1 cellular context compared by ENCODE assay signal in the genomic region with DNA sequence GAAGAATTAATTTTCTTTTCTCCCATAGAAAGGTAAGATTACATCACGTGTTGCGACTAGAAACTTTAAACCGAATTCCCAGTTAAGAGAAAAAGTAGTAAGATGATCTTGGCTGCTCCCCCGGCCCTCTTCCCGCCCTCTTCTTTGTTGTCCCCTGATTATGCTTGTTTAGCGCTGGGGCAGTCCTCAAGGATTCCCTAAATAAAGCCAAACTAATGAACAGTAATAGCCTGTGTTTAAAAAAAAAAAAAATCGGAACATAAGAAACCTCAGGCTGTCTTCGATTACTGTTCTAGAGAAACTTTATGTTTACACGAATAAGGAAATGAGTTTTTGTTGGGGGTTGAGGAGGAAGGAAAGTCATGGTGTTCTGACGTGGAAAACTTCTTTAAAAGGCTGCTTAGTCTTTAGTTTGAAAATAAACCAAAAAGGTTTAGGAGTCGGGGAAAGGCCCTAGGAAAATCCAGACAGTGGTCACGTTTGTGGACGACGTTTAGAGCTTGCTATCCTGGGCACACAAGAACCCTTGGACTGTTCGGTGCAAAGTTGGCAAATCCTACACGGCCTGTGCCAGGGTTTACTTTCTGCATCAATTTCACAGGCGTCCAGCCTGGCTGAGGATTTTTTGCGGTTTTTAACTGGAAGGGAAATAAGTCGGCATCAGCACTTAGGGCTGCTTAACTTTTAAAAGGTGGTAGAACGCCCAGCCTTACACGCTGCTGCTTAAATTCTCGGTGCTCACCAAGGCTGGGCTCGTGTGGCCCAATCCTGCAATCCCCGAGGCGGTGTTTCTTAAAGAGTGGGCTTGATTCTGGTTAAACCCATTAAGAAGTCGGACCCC.
TF ChIP-seq lines count a peak whose summit lies in the region.

No MANE protein-coding gene starts in this region.

TF ChIP-seq in HepG2, 621 proteins besides CTCF, POLR2A, EP300 and RAD21 (continued from another document and continues in another):
- TF ChIP-seq ZSCAN29 (CRISPR knock-in tag; conservative IDR thresholded peaks at IDR 0.05): no peak
- TF ChIP-seq HNF1B (CRISPR knock-in tag; IDR thresholded peaks at IDR 0.05): no peak
- TF ChIP-seq, protein P1, sequence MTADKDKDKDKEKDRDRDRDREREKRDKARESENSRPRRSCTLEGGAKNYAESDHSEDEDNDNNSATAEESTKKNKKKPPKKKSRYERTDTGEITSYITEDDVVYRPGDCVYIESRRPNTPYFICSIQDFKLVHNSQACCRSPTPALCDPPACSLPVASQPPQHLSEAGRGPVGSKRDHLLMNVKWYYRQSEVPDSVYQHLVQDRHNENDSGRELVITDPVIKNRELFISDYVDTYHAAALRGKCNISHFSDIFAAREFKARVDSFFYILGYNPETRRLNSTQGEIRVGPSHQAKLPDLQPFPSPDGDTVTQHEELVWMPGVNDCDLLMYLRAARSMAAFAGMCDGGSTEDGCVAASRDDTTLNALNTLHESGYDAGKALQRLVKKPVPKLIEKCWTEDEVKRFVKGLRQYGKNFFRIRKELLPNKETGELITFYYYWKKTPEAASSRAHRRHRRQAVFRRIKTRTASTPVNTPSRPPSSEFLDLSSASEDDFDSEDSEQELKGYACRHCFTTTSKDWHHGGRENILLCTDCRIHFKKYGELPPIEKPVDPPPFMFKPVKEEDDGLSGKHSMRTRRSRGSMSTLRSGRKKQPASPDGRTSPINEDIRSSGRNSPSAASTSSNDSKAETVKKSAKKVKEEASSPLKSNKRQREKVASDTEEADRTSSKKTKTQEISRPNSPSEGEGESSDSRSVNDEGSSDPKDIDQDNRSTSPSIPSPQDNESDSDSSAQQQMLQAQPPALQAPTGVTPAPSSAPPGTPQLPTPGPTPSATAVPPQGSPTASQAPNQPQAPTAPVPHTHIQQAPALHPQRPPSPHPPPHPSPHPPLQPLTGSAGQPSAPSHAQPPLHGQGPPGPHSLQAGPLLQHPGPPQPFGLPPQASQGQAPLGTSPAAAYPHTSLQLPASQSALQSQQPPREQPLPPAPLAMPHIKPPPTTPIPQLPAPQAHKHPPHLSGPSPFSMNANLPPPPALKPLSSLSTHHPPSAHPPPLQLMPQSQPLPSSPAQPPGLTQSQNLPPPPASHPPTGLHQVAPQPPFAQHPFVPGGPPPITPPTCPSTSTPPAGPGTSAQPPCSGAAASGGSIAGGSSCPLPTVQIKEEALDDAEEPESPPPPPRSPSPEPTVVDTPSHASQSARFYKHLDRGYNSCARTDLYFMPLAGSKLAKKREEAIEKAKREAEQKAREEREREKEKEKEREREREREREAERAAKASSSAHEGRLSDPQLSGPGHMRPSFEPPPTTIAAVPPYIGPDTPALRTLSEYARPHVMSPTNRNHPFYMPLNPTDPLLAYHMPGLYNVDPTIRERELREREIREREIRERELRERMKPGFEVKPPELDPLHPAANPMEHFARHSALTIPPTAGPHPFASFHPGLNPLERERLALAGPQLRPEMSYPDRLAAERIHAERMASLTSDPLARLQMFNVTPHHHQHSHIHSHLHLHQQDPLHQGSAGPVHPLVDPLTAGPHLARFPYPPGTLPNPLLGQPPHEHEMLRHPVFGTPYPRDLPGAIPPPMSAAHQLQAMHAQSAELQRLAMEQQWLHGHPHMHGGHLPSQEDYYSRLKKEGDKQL (CRISPR knock-in tag; IDR thresholded peaks at IDR 0.05; ENCODE audit: low read depth): no peak
- 0 out of 2 replicates have a peak, but pooled peaks have one; percentile 22 for TF ChIP-seq ZNF605 (CRISPR knock-in tag; IDR thresholded peaks at IDR 0.05)
- TF ChIP-seq MXI1 (IDR thresholded peaks at IDR 0.05; ENCODE audit: borderline replicate concordance, low read depth, low read length): no peak
- no peak for TF ChIP-seq POLR2AphosphoS5 (IDR thresholded peaks at IDR 0.05; ENCODE audit: low read depth, low read length)
- TF ChIP-seq ZNF33A (CRISPR knock-in tag; IDR thresholded peaks at IDR 0.05; ENCODE audit: borderline replicate concordance): 0 out of 2 replicates have a peak, but pooled peaks have one; percentile 48
- TF ChIP-seq ZNF557 (CRISPR knock-in tag; IDR thresholded peaks at IDR 0.05): no peak
- TF ChIP-seq FOXJ3 (CRISPR knock-in tag; IDR thresholded peaks at IDR 0.05; ENCODE audit: borderline replicate concordance): no peak
- TF ChIP-seq ZNF660 (CRISPR knock-in tag; IDR thresholded peaks at IDR 0.05; ENCODE audit: borderline replicate concordance, low read depth): no peak
- TF ChIP-seq IKZF1 (IDR thresholded peaks at IDR 0.05): no peak
- no peak for TF ChIP-seq RARA (CRISPR knock-in tag; IDR thresholded peaks at IDR 0.05)
- 0 out of 2 replicates have a peak, but pooled peaks have one; percentile 17 for TF ChIP-seq DRAP1 (CRISPR knock-in tag; IDR thresholded peaks at IDR 0.05)
- TF ChIP-seq CREM (IDR thresholded peaks at IDR 0.05): peak; percentile 15; the same call in 1 of the 2 replicates
- no peak for TF ChIP-seq CREM (CRISPR knock-in tag; IDR thresholded peaks at IDR 0.05)
- peak; percentile 35 to 47; a peak in 2 of 4 replicates for TF ChIP-seq MAFK (conservative IDR thresholded peaks at IDR 0.05 in 1 of 2, IDR thresholded peaks at IDR 0.05 in 1 of 2; ENCODE audit: low read length in 2 of 2)
- TF ChIP-seq DMAP1 (CRISPR knock-in tag; IDR thresholded peaks at IDR 0.05): no peak
- TF ChIP-seq, protein P2, sequence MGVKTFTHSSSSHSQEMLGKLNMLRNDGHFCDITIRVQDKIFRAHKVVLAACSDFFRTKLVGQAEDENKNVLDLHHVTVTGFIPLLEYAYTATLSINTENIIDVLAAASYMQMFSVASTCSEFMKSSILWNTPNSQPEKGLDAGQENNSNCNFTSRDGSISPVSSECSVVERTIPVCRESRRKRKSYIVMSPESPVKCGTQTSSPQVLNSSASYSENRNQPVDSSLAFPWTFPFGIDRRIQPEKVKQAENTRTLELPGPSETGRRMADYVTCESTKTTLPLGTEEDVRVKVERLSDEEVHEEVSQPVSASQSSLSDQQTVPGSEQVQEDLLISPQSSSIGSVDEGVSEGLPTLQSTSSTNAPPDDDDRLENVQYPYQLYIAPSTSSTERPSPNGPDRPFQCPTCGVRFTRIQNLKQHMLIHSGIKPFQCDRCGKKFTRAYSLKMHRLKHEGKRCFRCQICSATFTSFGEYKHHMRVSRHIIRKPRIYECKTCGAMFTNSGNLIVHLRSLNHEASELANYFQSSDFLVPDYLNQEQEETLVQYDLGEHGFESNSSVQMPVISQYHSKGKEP (CRISPR knock-in tag; IDR thresholded peaks at IDR 0.05): no peak
- TF ChIP-seq, protein P3, sequence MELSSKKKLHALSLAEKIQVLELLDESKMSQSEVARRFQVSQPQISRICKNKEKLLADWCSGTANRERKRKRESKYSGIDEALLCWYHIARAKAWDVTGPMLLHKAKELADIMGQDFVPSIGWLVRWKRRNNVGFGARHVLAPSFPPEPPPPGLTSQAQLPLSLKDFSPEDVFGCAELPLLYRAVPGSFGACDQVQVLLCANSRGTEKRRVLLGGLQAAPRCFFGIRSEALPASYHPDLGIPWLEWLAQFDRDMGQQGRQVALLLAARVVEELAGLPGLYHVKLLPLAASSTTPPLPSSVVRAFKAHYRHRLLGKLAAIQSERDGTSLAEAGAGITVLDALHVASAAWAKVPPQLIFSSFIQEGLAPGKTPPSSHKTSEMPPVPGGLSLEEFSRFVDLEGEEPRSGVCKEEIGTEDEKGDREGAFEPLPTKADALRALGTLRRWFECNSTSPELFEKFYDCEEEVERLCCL (CRISPR knock-in tag; IDR thresholded peaks at IDR 0.05; ENCODE audit: borderline replicate concordance): no peak
- TF ChIP-seq TBP (CRISPR knock-in tag; IDR thresholded peaks at IDR 0.05): no peak
- TF ChIP-seq ZNF281 (CRISPR knock-in tag; IDR thresholded peaks at IDR 0.05; ENCODE audit: borderline replicate concordance): no peak
- TF ChIP-seq ATF7 (IDR thresholded peaks at IDR 0.05): no peak
- TF ChIP-seq ATF7 (CRISPR knock-in tag; IDR thresholded peaks at IDR 0.05): no peak
- no peak for TF ChIP-seq FOXO1 (CRISPR knock-in tag; IDR thresholded peaks at IDR 0.05)
- TF ChIP-seq ZFP36 (IDR thresholded peaks at IDR 0.05; ENCODE audit: borderline replicate concordance, low read depth, low read length, partially characterized antibody): no peak
- TF ChIP-seq ZNF670 (CRISPR knock-in tag; IDR thresholded peaks at IDR 0.05; ENCODE audit: borderline replicate concordance): no peak
- TF ChIP-seq MTA3 (CRISPR knock-in tag; IDR thresholded peaks at IDR 0.05): no peak
- TF ChIP-seq ZNF879 (CRISPR knock-in tag; IDR thresholded peaks at IDR 0.05): no peak
- no peak for TF ChIP-seq ZNF414 (CRISPR knock-in tag; IDR thresholded peaks at IDR 0.05)
- no peak for TF ChIP-seq NFIB (CRISPR knock-in tag; IDR thresholded peaks at IDR 0.05; ENCODE audit: borderline replicate concordance)
- peak; percentile 42; the same call in 1 of the 2 replicates for TF ChIP-seq HNF4A (CRISPR knock-in tag; IDR thresholded peaks at IDR 0.05)
- TF ChIP-seq LCORL (IDR thresholded peaks at IDR 0.05): no peak
- TF ChIP-seq LCORL (CRISPR knock-in tag; IDR thresholded peaks at IDR 0.05): no peak
- TF ChIP-seq, protein P4, sequence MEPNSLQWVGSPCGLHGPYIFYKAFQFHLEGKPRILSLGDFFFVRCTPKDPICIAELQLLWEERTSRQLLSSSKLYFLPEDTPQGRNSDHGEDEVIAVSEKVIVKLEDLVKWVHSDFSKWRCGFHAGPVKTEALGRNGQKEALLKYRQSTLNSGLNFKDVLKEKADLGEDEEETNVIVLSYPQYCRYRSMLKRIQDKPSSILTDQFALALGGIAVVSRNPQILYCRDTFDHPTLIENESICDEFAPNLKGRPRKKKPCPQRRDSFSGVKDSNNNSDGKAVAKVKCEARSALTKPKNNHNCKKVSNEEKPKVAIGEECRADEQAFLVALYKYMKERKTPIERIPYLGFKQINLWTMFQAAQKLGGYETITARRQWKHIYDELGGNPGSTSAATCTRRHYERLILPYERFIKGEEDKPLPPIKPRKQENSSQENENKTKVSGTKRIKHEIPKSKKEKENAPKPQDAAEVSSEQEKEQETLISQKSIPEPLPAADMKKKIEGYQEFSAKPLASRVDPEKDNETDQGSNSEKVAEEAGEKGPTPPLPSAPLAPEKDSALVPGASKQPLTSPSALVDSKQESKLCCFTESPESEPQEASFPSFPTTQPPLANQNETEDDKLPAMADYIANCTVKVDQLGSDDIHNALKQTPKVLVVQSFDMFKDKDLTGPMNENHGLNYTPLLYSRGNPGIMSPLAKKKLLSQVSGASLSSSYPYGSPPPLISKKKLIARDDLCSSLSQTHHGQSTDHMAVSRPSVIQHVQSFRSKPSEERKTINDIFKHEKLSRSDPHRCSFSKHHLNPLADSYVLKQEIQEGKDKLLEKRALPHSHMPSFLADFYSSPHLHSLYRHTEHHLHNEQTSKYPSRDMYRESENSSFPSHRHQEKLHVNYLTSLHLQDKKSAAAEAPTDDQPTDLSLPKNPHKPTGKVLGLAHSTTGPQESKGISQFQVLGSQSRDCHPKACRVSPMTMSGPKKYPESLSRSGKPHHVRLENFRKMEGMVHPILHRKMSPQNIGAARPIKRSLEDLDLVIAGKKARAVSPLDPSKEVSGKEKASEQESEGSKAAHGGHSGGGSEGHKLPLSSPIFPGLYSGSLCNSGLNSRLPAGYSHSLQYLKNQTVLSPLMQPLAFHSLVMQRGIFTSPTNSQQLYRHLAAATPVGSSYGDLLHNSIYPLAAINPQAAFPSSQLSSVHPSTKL (CRISPR knock-in tag; IDR thresholded peaks at IDR 0.05): peak; percentile 11; the same call in 1 of the 2 replicates
- TF ChIP-seq HNRNPL (IDR thresholded peaks at IDR 0.05; ENCODE audit: low read depth, low read length): no peak
- TF ChIP-seq SKI (IDR thresholded peaks at IDR 0.05; ENCODE audit: partially characterized antibody): no peak
- no peak for TF ChIP-seq SNAI1 (CRISPR knock-in tag; IDR thresholded peaks at IDR 0.05; ENCODE audit: borderline replicate concordance)
- no peak for TF ChIP-seq MYNN (CRISPR knock-in tag; IDR thresholded peaks at IDR 0.05; ENCODE audit: low read depth)
